Comparison of ENCODE assay signal across 20 cellular contexts in the genomic region with DNA sequence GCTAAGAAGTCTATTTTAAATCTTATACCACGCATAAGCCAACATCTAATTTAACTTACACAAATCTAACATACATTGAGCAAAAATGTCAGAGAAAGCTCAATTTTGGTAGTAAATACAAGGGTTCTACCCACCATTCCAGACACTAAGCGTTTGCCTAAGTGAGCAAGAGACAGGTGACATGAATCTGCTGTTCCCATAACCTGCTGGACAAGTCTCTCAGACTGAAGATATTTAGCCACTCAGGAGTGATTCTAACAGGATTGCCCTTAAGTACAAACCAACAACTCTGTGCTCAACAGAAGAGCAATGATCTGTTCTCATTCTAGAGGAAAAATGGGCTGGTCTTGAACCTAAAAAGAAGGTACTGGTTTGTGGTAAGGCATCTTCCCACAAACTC. TPM values are rescaled to one million over a fixed set of nuclear protein-coding genes. Genes with fewer than 3 reads are reported as not detected.
DNase-seq lines count a peak whose midpoint lies in the region; ATAC-seq and TF ChIP-seq lines count a peak whose summit lies in the region.
"Had no signal": no experiment of that assay in that cellular context is flagged by ENCODE, and none has a peak within 500 bp of the region (broad histone marks: within the 10 kb centered on the region; RNA-seq: fewer than 3 reads in every experiment).

No MANE protein-coding gene starts in this region.

- H3K4me3 ChIP-seq in LNCaP clone FGC (ENCODE audit: low read depth, low read length) (no peak overlapping the region), trophoblast cell (ENCODE audit: low read depth, low read length) (no peak overlapping the region)
- H3K4me3 ChIP-seq: body of pancreas, esophagus muscularis mucosa, lower lobe of right lung, psoas muscle, suprapubic skin, uterus had no signal

- no peak overlapping the region for H3K4me2 ChIP-seq in trophoblast cell (ENCODE audit: low read length)

- TF ChIP-seq CTCF in LNCaP clone FGC (IDR thresholded peaks at IDR 0.05; ENCODE audit: control insufficient read depth, extremely low read depth, insufficient read depth) (no peak), VCaP (conservative IDR thresholded peaks at IDR 0.05) (no peak), progenitor cell of endocrine pancreas (IDR thresholded peaks at IDR 0.05; ENCODE audit: unreplicated experiment) (no peak)

- H3K79me2 ChIP-seq in trophoblast cell (ENCODE audit: control insufficient read depth, insufficient read depth, low read length, poor library complexity), result peaks cover 2% of the 10 kb centered on the region

- peaks cover 13% of the 10 kb centered on the region for H3K9me3 Mint-ChIP-seq in activated naive CD4-positive, alpha-beta T cell treated with anti-CD3 and anti-CD28 coated beads, Interleukin-2, amount 10 ng/mL, durations not matched to agents 7 days and 5 days
- peaks cover 8% of the 10 kb centered on the region for H3K9me3 Mint-ChIP-seq in progenitor cell of endocrine pancreas (ENCODE audit: low read depth)

- H3K27me3 Mint-ChIP-seq in activated naive CD4-positive, alpha-beta T cell treated with anti-CD3 and anti-CD28 coated beads, Interleukin-2, amount 10 ng/mL, durations not matched to agents 7 days and 5 days, result no peaks in the 10 kb centered on the region
- no peaks in the 10 kb centered on the region for H3K27me3 Mint-ChIP-seq in progenitor cell of endocrine pancreas
- H3K27me3 Mint-ChIP-seq: CD4-positive, alpha-beta memory T cell had no signal

- H3K14ac ChIP-seq in trophoblast cell (ENCODE audit: low read length), result no peak overlapping the region

- no peaks in the 10 kb centered on the region for H3K27me3 ChIP-seq in trophoblast cell (ENCODE audit: insufficient read depth, low read length)
- H3K27me3 ChIP-seq: body of pancreas, esophagus muscularis mucosa, suprapubic skin, uterus had no signal

- H3K27ac ChIP-seq in VCaP (peak overlapping the region; percentile 65), trophoblast cell (ENCODE audit: low read depth, low read length) (no peak overlapping the region)
- H3K27ac ChIP-seq: body of pancreas, esophagus muscularis mucosa, lower lobe of right lung, psoas muscle, suprapubic skin, uterus had no signal

- no peak overlapping the region for H3K23ac ChIP-seq in trophoblast cell (ENCODE audit: low read length)

- peak overlapping the region; percentile 19 for H3K27ac Mint-ChIP-seq in activated naive CD4-positive, alpha-beta T cell treated with anti-CD3 and anti-CD28 coated beads, Interleukin-2, amount 10 ng/mL, durations not matched to agents 7 days and 5 days
- peak overlapping the region; percentile 27 for H3K27ac Mint-ChIP-seq in progenitor cell of endocrine pancreas

- peaks cover 0 to 3% of the 10 kb centered on the region in 2 experiments for H3K36me3 ChIP-seq in trophoblast cell (ENCODE audit: control insufficient read depth in 1 of 2, insufficient read depth in 2 of 2, low read length in 2 of 2)
- H3K36me3 ChIP-seq: esophagus muscularis mucosa, lower lobe of right lung, suprapubic skin, uterus had no signal

- no peak overlapping the region for H3K4ac ChIP-seq in trophoblast cell (ENCODE audit: low read depth, low read length)

- no peak overlapping the region for H4K12ac ChIP-seq in trophoblast cell (ENCODE audit: low read depth, low read length)

- no peak overlapping the region for H2AK5ac ChIP-seq in trophoblast cell (ENCODE audit: low read length)

- H3K4me1 ChIP-seq in trophoblast cell (ENCODE audit: control insufficient read depth in 1 of 2, insufficient read depth in 2 of 2, low read length in 2 of 2), result peaks cover 0 to 5% of the 10 kb centered on the region in 2 experiments
- H3K4me1 ChIP-seq: esophagus muscularis mucosa, lower lobe of right lung, psoas muscle, uterus had no signal

- CTCF ChIA-PET in activated naive CD4-positive, alpha-beta T cell treated with anti-CD3 and anti-CD28 coated beads, Interleukin-2, amount 10 ng/mL, durations not matched to agents 7 days and 5 days (lab: Charles Lee), result no interaction called here

- no peak overlapping the region for H4K91ac ChIP-seq in trophoblast cell (ENCODE audit: low read depth, low read length)

- no peak overlapping the region for H3K4me3 Mint-ChIP-seq in activated naive CD4-positive, alpha-beta T cell treated with anti-CD3 and anti-CD28 coated beads, Interleukin-2, amount 10 ng/mL, durations not matched to agents 7 days and 5 days
- H3K4me3 Mint-ChIP-seq in progenitor cell of endocrine pancreas (ENCODE audit: low read depth), result no peak overlapping the region

- no peak for ATAC-seq in HG03159 (IDR thresholded peaks at IDR 0.05; ENCODE audit: unreplicated experiment)
- ATAC-seq: body of pancreas, lower lobe of right lung, psoas muscle had no signal

- no peak overlapping the region for H2BK12ac ChIP-seq in trophoblast cell (ENCODE audit: low read length)

- H2BK5ac ChIP-seq in trophoblast cell (ENCODE audit: low read depth, low read length, poor library complexity), result no peak overlapping the region

- no peak overlapping the region for H2BK120ac ChIP-seq in trophoblast cell (ENCODE audit: insufficient read depth, low read length, poor library complexity)

- no peak overlapping the region for H2AFZ ChIP-seq in trophoblast cell (ENCODE audit: insufficient read depth, low read length, poor library complexity)

- H3K9ac ChIP-seq in trophoblast cell (ENCODE audit: low read length), result no peak overlapping the region

- no peaks in the 10 kb centered on the region for H3K9me3 ChIP-seq in trophoblast cell (ENCODE audit: insufficient read depth, low read depth, low read length)
- H3K9me3 ChIP-seq: body of pancreas, uterus had no signal

- DNase-seq in activated naive CD4-positive, alpha-beta T cell treated with anti-CD3 and anti-CD28 coated beads, Interleukin-2, amount 10 ng/mL, durations not matched to agents 7 days and 5 days, result no peak
- no peak for DNase-seq in activated naive CD4-positive, alpha-beta T cell treated with Interleukin-2 at 50 U/mL for 16 hours
- peak; percentile 44 for DNase-seq in LNCaP clone FGC (ENCODE audit: low read depth)
- DNase-seq in progenitor cell of endocrine pancreas (ENCODE audit: low spot score, unreplicated experiment), result no peak
- no peak for DNase-seq in NCI-H524 treated with DMSO at 0.1 percent for 48 hours (lab: John Stamatoyannopoulos, UW)
- no peak for DNase-seq in trophoblast cell
- DNase-seq: activated CD4-positive, alpha-beta T cell treated with anti-CD3 and anti-CD28 coated beads for 1 hour; body of pancreas; CD4-positive, alpha-beta memory T cell; effector CD8-positive, alpha-beta T cell; hippocampal formation; KG1; lower lobe of right lung; MV-4-11; psoas muscle; uterus had no signal

- H3K79me1 ChIP-seq in trophoblast cell (ENCODE audit: low read length), result no peaks in the 10 kb centered on the region

- H4K8ac ChIP-seq in trophoblast cell (ENCODE audit: low read depth, low read length), result no peak overlapping the region

- WGBS in trophoblast cell (ENCODE audit: extremely low coverage, insufficient coverage, insufficient read length), result no CpG with 5 or more reads among the region's 2 CpGs

- H3K36me3 Mint-ChIP-seq in activated naive CD4-positive, alpha-beta T cell treated with anti-CD3 and anti-CD28 coated beads, Interleukin-2, amount 10 ng/mL, durations not matched to agents 7 days and 5 days, result peaks cover 35% of the 10 kb centered on the region
- peaks cover 5% of the 10 kb centered on the region for H3K36me3 Mint-ChIP-seq in progenitor cell of endocrine pancreas (ENCODE audit: insufficient read depth)

- H3K4me1 Mint-ChIP-seq in activated naive CD4-positive, alpha-beta T cell treated with anti-CD3 and anti-CD28 coated beads, Interleukin-2, amount 10 ng/mL, durations not matched to agents 7 days and 5 days, result peaks cover 46% of the 10 kb centered on the region
- H3K4me1 Mint-ChIP-seq in progenitor cell of endocrine pancreas (ENCODE audit: low read depth), result peaks cover 37% of the 10 kb centered on the region

- no peak overlapping the region for H3K18ac ChIP-seq in trophoblast cell (ENCODE audit: low read length)

RNA-seq across cellular contexts. Expression of a gene that starts 18.8 kb away (rescaled TPM):
- total RNA-seq in progenitor cell of endocrine pancreas, result 56.6 and 57.6 TPM in 2 replicates
- polyA plus RNA-seq in trophoblast cell (2013), result 28.8 and 29.8 TPM in 2 replicates
